Comparison of ENCODE assay signal across 1 cellular context in genomic region chr10:5560142-5560843, GRCh38.
TF ChIP-seq lines count a peak whose summit lies in the region.

No MANE protein-coding gene starts in this region.

TF ChIP-seq in IMR-90, 13 proteins besides CTCF, POLR2A, EP300 and RAD21:
- no peak for TF ChIP-seq BHLHE40 (IDR thresholded peaks at IDR 0.05; ENCODE audit: low read depth, low read length)
- TF ChIP-seq, protein P1, sequence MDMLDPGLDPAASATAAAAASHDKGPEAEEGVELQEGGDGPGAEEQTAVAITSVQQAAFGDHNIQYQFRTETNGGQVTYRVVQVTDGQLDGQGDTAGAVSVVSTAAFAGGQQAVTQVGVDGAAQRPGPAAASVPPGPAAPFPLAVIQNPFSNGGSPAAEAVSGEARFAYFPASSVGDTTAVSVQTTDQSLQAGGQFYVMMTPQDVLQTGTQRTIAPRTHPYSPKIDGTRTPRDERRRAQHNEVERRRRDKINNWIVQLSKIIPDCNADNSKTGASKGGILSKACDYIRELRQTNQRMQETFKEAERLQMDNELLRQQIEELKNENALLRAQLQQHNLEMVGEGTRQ (IDR thresholded peaks at IDR 0.05; ENCODE audit: low read depth, low read length), result no peak
